ENCODE assay signal across 24 cellular contexts in genomic region chr1:47688161-47688560, GRCh38.
DNase-seq lines count a peak whose midpoint lies in the region; ATAC-seq and TF ChIP-seq lines count a peak whose summit lies in the region.
"Had no signal": no experiment of that assay in that cellular context is flagged by ENCODE, and none has a peak within 500 bp of the region (broad histone marks: within the 10 kb centered on the region; RNA-seq: fewer than 3 reads in every experiment).

No MANE protein-coding gene starts in this region.

- no peaks in the 10 kb centered on the region for H3K79me2 ChIP-seq in Karpas-422 (ENCODE audit: low read length)

- no peak overlapping the region for H2AFZ ChIP-seq in Karpas-422 (ENCODE audit: low read length)

- TF ChIP-seq CTCF in glutamatergic neuron (IDR thresholded peaks at IDR 0.05; ENCODE audit: partially characterized antibody, unreplicated experiment) (no peak), osteocyte (IDR thresholded peaks at IDR 0.05) (no peak), vagina (IDR thresholded peaks at IDR 0.05) (no peak), omental fat pad (IDR thresholded peaks at IDR 0.05) (no peak)

- no peak for ATAC-seq in omental fat pad (ENCODE audit: low FRiP score)
- ATAC-seq: CD8-positive, alpha-beta T cell; pancreas; right cardiac atrium; SK-N-SH treated with all-trans-retinoic acid at 6 μM for 48 hours had no signal

- H3K9me2 ChIP-seq in Karpas-422 (replicated peaks; ENCODE audit: insufficient read depth, low read length) = no peaks in the 10 kb centered on the region

- H3K36me3 Mint-ChIP-seq in glutamatergic neuron (ENCODE audit: unreplicated experiment) (no peaks in the 10 kb centered on the region), osteocyte (ENCODE audit: unreplicated experiment) (no peaks in the 10 kb centered on the region)
- H3K36me3 Mint-ChIP-seq: activated naive CD8-positive, alpha-beta T cell; CD8-positive, alpha-beta T cell had no signal

- intact Hi-C loops in vagina (cut with DNase I) = no loop called here

- H3K9me3 ChIP-seq in vagina = no peaks in the 10 kb centered on the region
- H3K9me3 ChIP-seq in Karpas-422 (ENCODE audit: low read length) = no peaks in the 10 kb centered on the region
- H3K9me3 ChIP-seq: pancreas, thyroid gland had no signal

- H3K27ac Mint-ChIP-seq in glutamatergic neuron (ENCODE audit: unreplicated experiment) = peak overlapping the region; percentile 64
- H3K27ac Mint-ChIP-seq in osteocyte (ENCODE audit: unreplicated experiment) = no peak overlapping the region
- H3K27ac Mint-ChIP-seq: activated naive CD8-positive, alpha-beta T cell; CD8-positive, alpha-beta T cell had no signal

- H3K4me1 ChIP-seq in vagina = no peaks in the 10 kb centered on the region
- peaks cover 15% of the 10 kb centered on the region for H3K4me1 ChIP-seq in Karpas-422 (ENCODE audit: low read length)
- H3K4me1 ChIP-seq: pancreas, thyroid gland had no signal

- H3K4me2 ChIP-seq in Karpas-422 (ENCODE audit: low read depth, low read length, poor library complexity, severe bottlenecking) = no peak overlapping the region
- H3K4me2 ChIP-seq: KMS-11 had no signal

- DNase-seq in activated CD8-positive, alpha-beta memory T cell treated with anti-CD3 and anti-CD28 coated beads, Interleukin-2, amount 50 U/mL, for 48 hours = peak; percentile 25
- no peak for DNase-seq in activated CD8-positive, alpha-beta memory T cell treated with anti-CD3 and anti-CD28 coated beads, Interleukin-2, amount 50 U/mL, for 4 hours
- DNase-seq in glutamatergic neuron (no peak), osteocyte (ENCODE audit: extremely low spot score, unreplicated experiment) (peak; percentile 70), vagina (ENCODE audit: extremely low spot score in 2 of 2) (peak; percentile 42 to 91), omental fat pad (ENCODE audit: low spot score) (no peak), HuH-7.5 (ENCODE audit: low spot score) (no peak), Karpas-422 (no peak)
- DNase-seq: 8988T; activated CD4-positive, alpha-beta T cell treated with anti-CD3 and anti-CD28 coated beads for 48 hours; central memory CD4-positive, alpha-beta T cell; DMS153; mammary epithelial cell; NCI-H1436 treated with DMSO at 0.1 percent for 48 hours; NCI-H510A treated with DMSO at 0.1 percent for 48 hours; right cardiac atrium; stimulated activated naive CD4-positive, alpha-beta T cell treated with Interleukin-2 at 50 U/mL for 16 hours; thyroid gland had no signal

- H3K36me3 ChIP-seq in vagina = no peaks in the 10 kb centered on the region
- H3K36me3 ChIP-seq in Karpas-422 (ENCODE audit: insufficient read depth, low read length) = no peaks in the 10 kb centered on the region
- H3K36me3 ChIP-seq: pancreas, thyroid gland had no signal

- no peaks in the 10 kb centered on the region for H3K27me3 ChIP-seq in vagina
- no peaks in the 10 kb centered on the region for H3K27me3 ChIP-seq in Karpas-422 (ENCODE audit: low read length)
- H3K27me3 ChIP-seq: pancreas, thyroid gland had no signal

- H3K27ac ChIP-seq in vagina (no peak overlapping the region), Karpas-422 (ENCODE audit: low read length) (no peak overlapping the region)
- H3K27ac ChIP-seq: dorsolateral prefrontal cortex, KMS-11, pancreas, thyroid gland had no signal

- TF ChIP-seq POLR2A in vagina (IDR thresholded peaks at IDR 0.05) = no peak

- peaks cover 6% of the 10 kb centered on the region for H3K9me3 Mint-ChIP-seq in glutamatergic neuron (ENCODE audit: unreplicated experiment)
- H3K9me3 Mint-ChIP-seq in osteocyte (ENCODE audit: unreplicated experiment) = no peaks in the 10 kb centered on the region
- H3K9me3 Mint-ChIP-seq: CD8-positive, alpha-beta T cell had no signal

- peaks cover 3% of the 10 kb centered on the region for H3K27me3 Mint-ChIP-seq in glutamatergic neuron (ENCODE audit: unreplicated experiment)
- peaks cover 30% of the 10 kb centered on the region for H3K27me3 Mint-ChIP-seq in osteocyte (ENCODE audit: unreplicated experiment)

- no peaks in the 10 kb centered on the region for H4K20me1 ChIP-seq in Karpas-422 (ENCODE audit: insufficient read depth, low read depth, low read length)

- no peak overlapping the region for H3K9ac ChIP-seq in Karpas-422 (ENCODE audit: low read length)
- H3K9ac ChIP-seq: KMS-11 had no signal

- H3K4me3 Mint-ChIP-seq in glutamatergic neuron (ENCODE audit: unreplicated experiment) (peak overlapping the region; percentile 55), osteocyte (ENCODE audit: unreplicated experiment) (no peak overlapping the region)
- H3K4me3 Mint-ChIP-seq: activated naive CD8-positive, alpha-beta T cell; CD8-positive, alpha-beta T cell had no signal

- H3K4me3 ChIP-seq in vagina = no peak overlapping the region
- no peak overlapping the region for H3K4me3 ChIP-seq in Karpas-422 (ENCODE audit: low read length)
- H3K4me3 ChIP-seq: dorsolateral prefrontal cortex, pancreas, thyroid gland had no signal

- peaks cover 30% of the 10 kb centered on the region for H3K4me1 Mint-ChIP-seq in glutamatergic neuron (ENCODE audit: low read depth, unreplicated experiment)
- peaks cover 22% of the 10 kb centered on the region for H3K4me1 Mint-ChIP-seq in osteocyte (ENCODE audit: unreplicated experiment)

Comparison
In these comparisons a context has a peak if more than half of its experiments do, and no peak if none do; other contexts are left out.
1. DNase-seq: peak in activated CD8-positive, alpha-beta memory T cell treated with anti-CD3 and anti-CD28 coated beads, Interleukin-2, amount 50 U/mL, for 48 hours (single experiment), osteocyte (single experiment) and vagina (2 of 2); none in activated CD8-positive, alpha-beta memory T cell treated with anti-CD3 and anti-CD28 coated beads, Interleukin-2, amount 50 U/mL, for 4 hours (single experiment), glutamatergic neuron (single experiment), omental fat pad (single experiment), HuH-7.5 (single experiment) and Karpas-422 (single experiment).